ENCODE assay signal across 13 cellular contexts in the genomic region with DNA sequence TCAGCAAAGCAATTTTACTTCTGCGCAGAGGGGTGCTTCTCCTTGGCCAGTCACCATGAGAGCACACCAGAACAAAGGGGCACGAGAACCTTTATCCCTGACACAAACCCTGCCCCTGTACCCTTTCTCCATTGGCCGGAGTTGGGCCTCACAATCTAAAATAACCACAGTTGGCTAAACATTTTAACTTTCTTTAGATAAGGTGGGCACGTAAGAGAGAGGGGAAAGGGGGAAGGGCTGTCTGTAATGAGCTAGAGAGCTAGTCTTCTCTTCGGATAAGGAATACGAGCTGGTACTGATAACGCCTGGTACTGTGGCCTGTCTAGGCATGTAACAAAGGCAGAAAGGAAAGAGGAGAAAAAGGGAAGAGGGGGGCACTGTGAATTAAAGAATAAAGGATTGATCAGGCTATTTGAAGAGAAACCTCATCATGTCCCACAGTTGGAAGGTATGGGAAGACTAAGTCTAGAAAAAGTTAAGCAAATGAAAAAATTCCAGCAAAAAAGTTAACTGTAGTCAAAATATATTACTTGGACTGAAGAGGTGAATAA. TPM values are rescaled to one million over a fixed set of nuclear protein-coding genes. Genes with fewer than 3 reads are reported as not detected.
DNase-seq lines count a peak whose midpoint lies in the region; ATAC-seq and TF ChIP-seq lines count a peak whose summit lies in the region.
"Had no signal": no experiment of that assay in that cellular context is flagged by ENCODE, and none has a peak within 500 bp of the region (broad histone marks: within the 10 kb centered on the region; RNA-seq: fewer than 3 reads in every experiment).

No MANE protein-coding gene starts in this region.

- H3K27me3 ChIP-seq in CD8-positive, alpha-beta T cell (ENCODE audit: insufficient read depth, low read length), result no peaks in the 10 kb centered on the region
- no peaks in the 10 kb centered on the region for H3K27me3 ChIP-seq in naive thymus-derived CD4-positive, alpha-beta T cell (ENCODE audit: control insufficient read depth in 2 of 2, insufficient read depth in 2 of 2, low read length in 2 of 2)
- H3K27me3 ChIP-seq in neuronal stem cell (ENCODE audit: control insufficient read depth in 3 of 3, insufficient read depth in 3 of 3, low read depth in 1 of 3, low read length in 3 of 3), result no peaks in the 10 kb centered on the region

- intact Hi-C loops in CD8-positive, alpha-beta T cell (cut with DNase I, micrococcal nuclease), result loop anchor here (10.0 kb wide), 4 partner anchors 51 to 1279 kb away; partner anchors contain the start of genes FAM120A (in 1 of the 2), FAM120AOS (in 1 of the 2), PHF2 (in 1 of the 2) and ZNF484 (in 1 of the 2)
- intact Hi-C loops in activated CD4-positive, alpha-beta memory T cell treated with anti-CD3 and anti-CD28 coated beads for 36 hours (cut with micrococcal nuclease), result no loop called here
- intact Hi-C loops in naive thymus-derived CD4-positive, alpha-beta T cell (cut with micrococcal nuclease), result loop anchor here (10.0 kb wide), 2 partner anchors 181 to 579 kb away; partner anchors contain the start of genes SPTLC1 (in 1 of the 2) and ZNF484 (in 1 of the 2)

- H2BK12ac ChIP-seq in neuronal stem cell (ENCODE audit: low read length), result no peak overlapping the region

- H3K27ac ChIP-seq in CD8-positive, alpha-beta T cell (ENCODE audit: low read depth, low read length), result no peak overlapping the region
- no peak overlapping the region for H3K27ac ChIP-seq in naive thymus-derived CD4-positive, alpha-beta T cell (ENCODE audit: low read depth, low read length)
- H3K27ac ChIP-seq in neuronal stem cell (replicated peaks; ENCODE audit: low read length), result no peak overlapping the region

- no peak overlapping the region for H3K23ac ChIP-seq in neuronal stem cell (ENCODE audit: low read depth, low read length, poor library complexity)

- peaks cover 14% of the 10 kb centered on the region for H3K36me3 ChIP-seq in CD8-positive, alpha-beta T cell (ENCODE audit: insufficient read depth, low read length)
- peaks cover 0 to 27% (median 3%) of the 10 kb centered on the region in 3 experiments for H3K36me3 ChIP-seq in naive thymus-derived CD4-positive, alpha-beta T cell (ENCODE audit: control insufficient read depth in 2 of 3, insufficient read depth in 3 of 3, low read length in 3 of 3)
- peaks cover 7 to 57% of the 10 kb centered on the region in 2 donors for H3K36me3 ChIP-seq in neuronal stem cell (replicated peaks in 1 of 2; ENCODE audit: control insufficient read depth in 2 of 2, insufficient read depth in 2 of 2, low read length in 2 of 2)
- H3K36me3 ChIP-seq: prostate gland had no signal

- H2BK5ac ChIP-seq in neuronal stem cell (ENCODE audit: low read length), result no peak overlapping the region

- no peak for TF ChIP-seq CTCF in CD8-positive, alpha-beta T cell (IDR thresholded peaks at IDR 0.05)

- no peak overlapping the region for H2AK5ac ChIP-seq in neuronal stem cell (ENCODE audit: low read depth, low read length)

- no peak overlapping the region for H3K9ac ChIP-seq in neuronal stem cell (ENCODE audit: low read depth, low read length, poor library complexity)

- H3K9me3 Mint-ChIP-seq in CD8-positive, alpha-beta T cell, result no peaks in the 10 kb centered on the region
- H3K9me3 Mint-ChIP-seq in activated CD4-positive, alpha-beta memory T cell treated with anti-CD3 and anti-CD28 coated beads for 36 hours, result no peaks in the 10 kb centered on the region
- H3K9me3 Mint-ChIP-seq in naive thymus-derived CD4-positive, alpha-beta T cell, result peaks cover 0 to 4% (median 0%) of the 10 kb centered on the region in 11 donors

- CTCF ChIA-PET in CD8-positive, alpha-beta T cell (lab: Charles Lee), result interaction anchor here (0.7 kb wide), 1 partner anchor 1271 kb away, joined by 3 read pairs; no protein-coding TSS in a partner anchor
- CTCF ChIA-PET in activated CD4-positive, alpha-beta memory T cell treated with anti-CD3 and anti-CD28 coated beads for 36 hours (lab: Charles Lee), result interaction anchor here (1.6 kb wide), 1 partner anchor 30 kb away, joined by 4 read pairs; the partner anchor contains the start of genes CENPP and NOL8
- CTCF ChIA-PET in naive thymus-derived CD4-positive, alpha-beta T cell (lab: Charles Lee), result no interaction called here

- POLR2A ChIA-PET in CD8-positive, alpha-beta T cell (lab: Charles Lee), result interaction anchor here (1.1 kb wide), 1 partner anchor 10 kb away, joined by 3 read pairs; no protein-coding TSS in a partner anchor
- POLR2A ChIA-PET in activated CD4-positive, alpha-beta memory T cell treated with anti-CD3 and anti-CD28 coated beads for 36 hours (lab: Charles Lee), result interaction anchor here (1.6 kb wide), 1 partner anchor 30 kb away, joined by 4 read pairs; the partner anchor contains the start of genes CENPP and NOL8
- POLR2A ChIA-PET in naive thymus-derived CD4-positive, alpha-beta T cell (lab: Charles Lee), result interaction anchor here (0.7 to 1.3 kb wide), 3 partner anchors 13 to 31 kb away, joined by 3 to 5 read pairs (median 4); partner anchors contain the start of gene CENPP

- peak overlapping the region; percentile 11 for H3K27ac Mint-ChIP-seq in CD8-positive, alpha-beta T cell
- H3K27ac Mint-ChIP-seq in activated CD4-positive, alpha-beta memory T cell treated with anti-CD3 and anti-CD28 coated beads for 36 hours, result peak overlapping the region; percentile 26
- peak overlapping the region; percentile 36 to 100 (median 68) for H3K27ac Mint-ChIP-seq in naive thymus-derived CD4-positive, alpha-beta T cell

- peaks cover 43% of the 10 kb centered on the region for H3K36me3 Mint-ChIP-seq in CD8-positive, alpha-beta T cell
- H3K36me3 Mint-ChIP-seq in activated CD4-positive, alpha-beta memory T cell treated with anti-CD3 and anti-CD28 coated beads for 36 hours, result peaks cover 46% of the 10 kb centered on the region
- peaks cover 8 to 24% (median 19%) of the 10 kb centered on the region in 5 donors for H3K36me3 Mint-ChIP-seq in naive thymus-derived CD4-positive, alpha-beta T cell

- H3K4me1 Mint-ChIP-seq in CD8-positive, alpha-beta T cell (ENCODE audit: low read depth), result peaks cover 48% of the 10 kb centered on the region
- H3K4me1 Mint-ChIP-seq in activated CD4-positive, alpha-beta memory T cell treated with anti-CD3 and anti-CD28 coated beads for 36 hours (ENCODE audit: low read depth), result peaks cover 61% of the 10 kb centered on the region
- H3K4me1 Mint-ChIP-seq in naive thymus-derived CD4-positive, alpha-beta T cell, result peaks cover 23 to 63% (median 55%) of the 10 kb centered on the region in 7 donors

- H3K4ac ChIP-seq in neuronal stem cell (ENCODE audit: low read length), result no peak overlapping the region

- no peak overlapping the region for H3K4me3 Mint-ChIP-seq in CD8-positive, alpha-beta T cell
- no peak overlapping the region for H3K4me3 Mint-ChIP-seq in activated CD4-positive, alpha-beta memory T cell treated with anti-CD3 and anti-CD28 coated beads for 36 hours
- peak overlapping the region in 6 of 10 donors; percentile 18 to 94 (median 42) for H3K4me3 Mint-ChIP-seq in naive thymus-derived CD4-positive, alpha-beta T cell

- no CpG with 5 or more reads among the region's 7 CpGs for WGBS in neuronal stem cell (ENCODE audit: extremely low coverage in 2 of 2, insufficient read length in 2 of 2, insufficient replicate concordance in 1 of 2), 2 donors

- H2BK120ac ChIP-seq in neuronal stem cell (ENCODE audit: low read depth, low read length), result no peak overlapping the region

- H3K18ac ChIP-seq in neuronal stem cell (ENCODE audit: low read length), result no peak overlapping the region

- H3K4me3 ChIP-seq in CD8-positive, alpha-beta T cell (ENCODE audit: low read depth, low read length), result no peak overlapping the region
- no peak overlapping the region for H3K4me3 ChIP-seq in naive thymus-derived CD4-positive, alpha-beta T cell (ENCODE audit: low read length)
- no peak overlapping the region for H3K4me3 ChIP-seq in neuronal stem cell (ENCODE audit: low read length in 2 of 2)

- H3K4me1 ChIP-seq in CD8-positive, alpha-beta T cell (ENCODE audit: insufficient read depth, low read length), result peaks cover 25% of the 10 kb centered on the region
- peaks cover 17 to 30% of the 10 kb centered on the region in 2 donors for H3K4me1 ChIP-seq in naive thymus-derived CD4-positive, alpha-beta T cell (ENCODE audit: control insufficient read depth in 2 of 2, insufficient read depth in 2 of 2, low read length in 2 of 2)
- peaks cover 7 to 9% of the 10 kb centered on the region in 2 donors for H3K4me1 ChIP-seq in neuronal stem cell (ENCODE audit: control insufficient read depth in 2 of 2, insufficient read depth in 1 of 2, low read depth in 1 of 2, low read length in 2 of 2)

- H3K27me3 Mint-ChIP-seq in CD8-positive, alpha-beta T cell (ENCODE audit: low read depth), result no peaks in the 10 kb centered on the region
- H3K27me3 Mint-ChIP-seq in activated CD4-positive, alpha-beta memory T cell treated with anti-CD3 and anti-CD28 coated beads for 36 hours, result no peaks in the 10 kb centered on the region
- no peaks in the 10 kb centered on the region for H3K27me3 Mint-ChIP-seq in naive thymus-derived CD4-positive, alpha-beta T cell

- no peak overlapping the region for H2AFZ ChIP-seq in neuronal stem cell (ENCODE audit: low read length)

- no peak for ATAC-seq in CD8-positive, alpha-beta T cell
- ATAC-seq in naive thymus-derived CD4-positive, alpha-beta T cell, result no peak

- peaks cover 3% of the 10 kb centered on the region for H3K79me1 ChIP-seq in neuronal stem cell (ENCODE audit: low read depth, low read length)

- no peak for DNase-seq in CD8-positive, alpha-beta T cell
- peak in 72 of 76 experiments; percentile 6 to 89 (median 64) for DNase-seq in HUDEP-2 (lab: John Stamatoyannopoulos, UW; ENCODE audit: unreplicated experiment in 76 of 76)
- DNase-seq in activated CD4-positive, alpha-beta memory T cell treated with anti-CD3 and anti-CD28 coated beads for 36 hours, result no peak
- DNase-seq in naive thymus-derived CD4-positive, alpha-beta T cell, result no peak
- DNase-seq in NCI-H2029 (lab: John Stamatoyannopoulos, UW), result no peak
- DNase-seq in AG20443 (ENCODE audit: low spot score), result no peak
- no peak for DNase-seq in DMS79 (lab: John Stamatoyannopoulos, UW)
- DNase-seq in neuronal stem cell (ENCODE audit: low spot score), result no peak
- DNase-seq: NCI-H446 treated with DMSO at 0.1 percent for 48 hours; stimulated activated CD4-positive, alpha-beta T cell treated with anti-CD3 and anti-CD28 coated beads, Interleukin-4, amount 100 ng/mL, for 4 hours; SW 1271 had no signal

- no peak overlapping the region for H3K14ac ChIP-seq in neuronal stem cell (ENCODE audit: low read length)

- H4K91ac ChIP-seq in neuronal stem cell (ENCODE audit: low read depth, low read length, poor library complexity), result no peak overlapping the region

- H3K9me3 ChIP-seq in CD8-positive, alpha-beta T cell (ENCODE audit: low read length), result no peaks in the 10 kb centered on the region
- no peaks in the 10 kb centered on the region for H3K9me3 ChIP-seq in naive thymus-derived CD4-positive, alpha-beta T cell (ENCODE audit: control insufficient read depth in 2 of 3, low read length in 3 of 3)
- peaks cover 0 to 5% of the 10 kb centered on the region in 2 donors for H3K9me3 ChIP-seq in neuronal stem cell (replicated peaks in 1 of 2; ENCODE audit: control insufficient read depth in 2 of 2, insufficient read depth in 1 of 2, low read depth in 1 of 2, low read length in 2 of 2)
- H3K9me3 ChIP-seq: prostate gland, thoracic aorta had no signal

- no peak overlapping the region for H4K8ac ChIP-seq in neuronal stem cell (ENCODE audit: low read depth, low read length)

- no peak overlapping the region for H3K4me2 ChIP-seq in neuronal stem cell (ENCODE audit: insufficient read depth, low read length, poor library complexity, severe bottlenecking)

- H2BK15ac ChIP-seq in neuronal stem cell (ENCODE audit: low read length), result no peak overlapping the region

RNA-seq across cellular contexts. Expression of gene IARS1, which starts 1.8 kb away (rescaled TPM):
- total RNA-seq in CD8-positive, alpha-beta T cell, result 10 to 100 TPM; 64.2 to 66.2 TPM
- 100 to 1,000 TPM; 212 to 222 TPM for total RNA-seq in activated CD4-positive, alpha-beta memory T cell treated with anti-CD3 and anti-CD28 coated beads for 36 hours
- total RNA-seq in naive thymus-derived CD4-positive, alpha-beta T cell, result 100 to 1,000 TPM in 2 of 5 experiments, 10 to 100 TPM in 3; 52.4 to 145 (median 97.7) TPM
- polyA plus RNA-seq in naive thymus-derived CD4-positive, alpha-beta T cell, result 10 to 100 TPM; 48.5 to 63.7 TPM
- 57.0 TPM for polyA plus RNA-seq in neuronal stem cell (2013, experiment 1 of 2)
- 57.5 TPM for polyA plus RNA-seq in neuronal stem cell (2013, experiment 2 of 2)

RNA-seq across cellular contexts. Expression of gene NOL8, which starts 29.8 kb away (rescaled TPM):
- 10 to 100 TPM; 63.2 to 69.0 TPM for total RNA-seq in CD8-positive, alpha-beta T cell
- total RNA-seq in activated CD4-positive, alpha-beta memory T cell treated with anti-CD3 and anti-CD28 coated beads for 36 hours, result 10 to 100 TPM; 45.6 to 47.1 TPM
- 100 to 1,000 TPM in 2 of 5 experiments, 10 to 100 TPM in 3; 42.8 to 115 (median 67.2) TPM for total RNA-seq in naive thymus-derived CD4-positive, alpha-beta T cell
- 10 to 100 TPM; 25.4 to 35.8 TPM for polyA plus RNA-seq in naive thymus-derived CD4-positive, alpha-beta T cell
- 26.8 TPM for polyA plus RNA-seq in neuronal stem cell (2013, experiment 1 of 2)
- 29.3 TPM for polyA plus RNA-seq in neuronal stem cell (2013, experiment 2 of 2)

RNA-seq across cellular contexts. Expression of gene CENPP, which starts 30.4 kb away (rescaled TPM):
- total RNA-seq in CD8-positive, alpha-beta T cell, result 1 to 10 TPM; 2.8 to 4.6 TPM
- total RNA-seq in activated CD4-positive, alpha-beta memory T cell treated with anti-CD3 and anti-CD28 coated beads for 36 hours, result 10 to 100 TPM; 21.8 to 23.5 TPM
- 10 to 100 TPM in 1 of 5 experiments, 1 to 10 TPM in 4; 2.5 to 24.3 (median 4.1) TPM for total RNA-seq in naive thymus-derived CD4-positive, alpha-beta T cell
- polyA plus RNA-seq in naive thymus-derived CD4-positive, alpha-beta T cell, result 1 to 10 TPM; 1.2 to 3.5 TPM
- polyA plus RNA-seq in neuronal stem cell (2013, experiment 1 of 2), result 12.4 TPM
- polyA plus RNA-seq in neuronal stem cell (2013, experiment 2 of 2), result 12.7 TPM

Comparison
In these comparisons a context has a peak if more than half of its experiments do, and no peak if none do; other contexts are left out.
1. DNase-seq: peak in HUDEP-2 (72 of 76); none in CD8-positive, alpha-beta T cell (0 of 7), activated CD4-positive, alpha-beta memory T cell treated with anti-CD3 and anti-CD28 coated beads for 36 hours (single experiment), naive thymus-derived CD4-positive, alpha-beta T cell (0 of 9), NCI-H2029 (single experiment), AG20443 (single experiment), DMS79 (single experiment) and neuronal stem cell (single experiment).
2. H3K27ac Mint-ChIP-seq: peak in every context shown above with its lines; median percentile 68 in naive thymus-derived CD4-positive, alpha-beta T cell; 26 in activated CD4-positive, alpha-beta memory T cell treated with anti-CD3 and anti-CD28 coated beads for 36 hours; 11 in CD8-positive, alpha-beta T cell.
3. H3K4me3 Mint-ChIP-seq: peak in naive thymus-derived CD4-positive, alpha-beta T cell (6 of 10); none in CD8-positive, alpha-beta T cell (single experiment) and activated CD4-positive, alpha-beta memory T cell treated with anti-CD3 and anti-CD28 coated beads for 36 hours (single experiment).